In genomic region chr2:214481204-214481603, GRCh38 we compare ENCODE assay signal across 9 cellular contexts.
DNase-seq lines count a peak whose midpoint lies in the region; ATAC-seq and TF ChIP-seq lines count a peak whose summit lies in the region.
"Had no signal": no experiment of that assay in that cellular context is flagged by ENCODE, and none has a peak within 500 bp of the region (broad histone marks: within the 10 kb centered on the region; RNA-seq: fewer than 3 reads in every experiment).

No MANE protein-coding gene starts in this region.

- no peak overlapping the region for H3K4me3 Mint-ChIP-seq in stimulated activated naive B cell treated with anti-CD40 and anti-IgM and Interleukin-4, amounts not matched to agents 10 μg/mL and 1 μg/mL and 100 μg/mL, for 72 hours
- H3K4me3 Mint-ChIP-seq: activated naive CD8-positive, alpha-beta T cell treated with anti-CD3 and anti-CD28 coated beads, Interleukin-2, amount 50 U/mL, for 24 hours had no signal

- H3K4me1 Mint-ChIP-seq in stimulated activated naive B cell treated with anti-CD40 and anti-IgM and Interleukin-4, amounts not matched to agents 10 μg/mL and 1 μg/mL and 100 μg/mL, for 72 hours: no peaks in the 10 kb centered on the region
- H3K4me1 Mint-ChIP-seq: activated naive CD8-positive, alpha-beta T cell treated with anti-CD3 and anti-CD28 coated beads, Interleukin-2, amount 50 U/mL, for 24 hours had no signal

- peaks cover 0 to 4% of the 10 kb centered on the region in 2 donors for H3K27me3 Mint-ChIP-seq in stimulated activated naive B cell treated with anti-CD40 and anti-IgM and Interleukin-4, amounts not matched to agents 10 μg/mL and 1 μg/mL and 100 μg/mL, for 72 hours
- H3K27me3 Mint-ChIP-seq: activated naive CD8-positive, alpha-beta T cell treated with anti-CD3 and anti-CD28 coated beads, Interleukin-2, amount 50 U/mL, for 24 hours had no signal

- no peaks in the 10 kb centered on the region for H3K36me3 Mint-ChIP-seq in stimulated activated naive B cell treated with anti-CD40 and anti-IgM and Interleukin-4, amounts not matched to agents 10 μg/mL and 1 μg/mL and 100 μg/mL, for 72 hours

- DNase-seq in G401 (ENCODE audit: low spot score) (peak; percentile 25), NCI-H345 treated with DMSO at 0.1 percent for 48 hours (lab: John Stamatoyannopoulos, UW; ENCODE audit: unreplicated experiment) (peak; percentile 58), fibroblast of gingiva (ENCODE audit: low read depth) (peak; percentile 18), omental fat pad (ENCODE audit: low spot score) (no peak), H7 (no peak), posterior cingulate gyrus (no peak)
- DNase-seq in stimulated activated naive B cell treated with anti-CD40 and anti-IgM and Interleukin-4, amounts not matched to agents 10 μg/mL and 1 μg/mL and 100 μg/mL, for 72 hours: no peak
- no peak for DNase-seq in activated T-cell treated with anti-CD3 and anti-CD28 coated beads, Interleukin-2, amount 50 U/mL, for 48 hours
- DNase-seq: activated naive CD8-positive, alpha-beta T cell treated with anti-CD3 and anti-CD28 coated beads, Interleukin-2, amount 50 U/mL, for 24 hours had no signal

- H3K4me3 ChIP-seq in H7 (ENCODE audit: insufficient read depth, low read depth, low read length): no peak overlapping the region

- in situ Hi-C loops in G401 (cut with HindIII; ENCODE audit: low sequenced_read_pairs): no loop called here

- H3K9me3 Mint-ChIP-seq in stimulated activated naive B cell treated with anti-CD40 and anti-IgM and Interleukin-4, amounts not matched to agents 10 μg/mL and 1 μg/mL and 100 μg/mL, for 72 hours: no peaks in the 10 kb centered on the region
- H3K9me3 Mint-ChIP-seq: activated naive CD8-positive, alpha-beta T cell treated with anti-CD3 and anti-CD28 coated beads, Interleukin-2, amount 50 U/mL, for 24 hours had no signal

- peak; percentile 49 for ATAC-seq in omental fat pad (ENCODE audit: low FRiP score)
- ATAC-seq in stimulated activated naive B cell treated with anti-CD40 and anti-IgM and Interleukin-4, amounts not matched to agents 10 μg/mL and 1 μg/mL and 100 μg/mL, for 72 hours (replicated peaks): no peak
- ATAC-seq: activated naive CD8-positive, alpha-beta T cell treated with anti-CD3 and anti-CD28 coated beads, Interleukin-2, amount 50 U/mL, for 24 hours had no signal

- no peak for TF ChIP-seq CTCF in omental fat pad (IDR thresholded peaks at IDR 0.05)

- no peak overlapping the region for H3K27ac Mint-ChIP-seq in stimulated activated naive B cell treated with anti-CD40 and anti-IgM and Interleukin-4, amounts not matched to agents 10 μg/mL and 1 μg/mL and 100 μg/mL, for 72 hours
- H3K27ac Mint-ChIP-seq: activated naive CD8-positive, alpha-beta T cell treated with anti-CD3 and anti-CD28 coated beads, Interleukin-2, amount 50 U/mL, for 24 hours had no signal

- no peaks in the 10 kb centered on the region for H3K36me3 ChIP-seq in H7 (replicated peaks; ENCODE audit: control insufficient read depth, insufficient read depth, low read length)

- no peaks in the 10 kb centered on the region for H3K27me3 ChIP-seq in H7 (ENCODE audit: control insufficient read depth, insufficient read depth, low read length)

- intact Hi-C loops in posterior cingulate gyrus (cut with DNase I): no loop called here

Comparison
In these comparisons a context has a peak if more than half of its experiments do, and no peak if none do; other contexts are left out.
1. DNase-seq: peak in G401 (single experiment), NCI-H345 treated with DMSO at 0.1 percent for 48 hours (single experiment) and fibroblast of gingiva (single experiment); none in omental fat pad (single experiment), stimulated activated naive B cell treated with anti-CD40 and anti-IgM and Interleukin-4, amounts not matched to agents 10 μg/mL and 1 μg/mL and 100 μg/mL, for 72 hours (single experiment), H7 (single experiment), activated T-cell treated with anti-CD3 and anti-CD28 coated beads, Interleukin-2, amount 50 U/mL, for 48 hours (0 of 2) and posterior cingulate gyrus (0 of 10).